ENCODE assay signal across 8 cellular contexts in the genomic region with DNA sequence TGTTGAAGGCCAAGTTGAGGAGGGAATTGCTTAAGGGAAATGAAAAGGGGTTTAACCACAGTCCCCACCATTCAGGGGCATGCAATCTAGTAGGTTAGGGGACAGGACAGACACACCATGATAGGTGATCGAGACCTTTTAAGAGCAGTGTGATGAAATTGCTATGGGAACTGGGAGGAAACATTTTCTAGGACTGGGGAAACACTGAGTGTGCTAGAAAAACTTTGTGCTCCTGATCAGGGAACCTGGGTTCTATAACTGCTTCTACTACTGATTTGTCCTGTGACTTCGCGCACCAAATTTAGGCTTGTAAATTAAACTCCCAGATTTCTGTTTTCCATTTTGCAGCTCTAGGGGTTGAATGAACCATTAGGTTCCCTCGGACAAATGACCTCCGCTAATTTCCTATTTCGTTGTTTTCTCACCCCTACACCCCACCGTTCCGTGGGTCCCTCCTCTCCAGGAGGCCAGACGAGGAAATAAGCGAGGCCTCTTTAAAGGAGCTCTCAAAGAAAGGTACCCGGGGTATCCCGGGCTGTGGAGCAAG. TPM values are rescaled to one million over a fixed set of nuclear protein-coding genes. Genes with fewer than 3 reads are reported as not detected.
A peak's percentile ranks its signal among the peaks of the same experiment; 100 is the strongest.
DNase-seq lines count a peak whose midpoint lies in the region; ATAC-seq and TF ChIP-seq lines count a peak whose summit lies in the region.

No MANE protein-coding gene starts in this region.

- H3K4me2 ChIP-seq in hepatocyte, result peak overlapping the region; percentile 93

- ATAC-seq in HG02610 (IDR thresholded peaks at IDR 0.05; ENCODE audit: unreplicated experiment) (peak; percentile 3), activated B cell treated with CpG ODN at 0.5 μM for 24 hours (ENCODE audit: low read depth) (peak; percentile 3)
- no peak for ATAC-seq in stimulated activated effector memory CD8-positive, alpha-beta T cell treated with anti-CD3 and anti-CD28 coated beads, Interleukin-12 subunit alpha, Interleukin-12 subunit beta, amount 100 ng/mL, for 72 hours

- TF ChIP-seq CTCF in activated B cell treated with CpG ODN at 0.5 μM for 24 hours (IDR thresholded peaks at IDR 0.05) (no peak), hepatocyte (IDR thresholded peaks at IDR 0.05; ENCODE audit: poor library complexity) (no peak)

- H3K4me3 Mint-ChIP-seq in activated B cell treated with CpG ODN at 0.5 μM for 24 hours, result peak overlapping the region; percentile 96
- H3K4me3 Mint-ChIP-seq in stimulated activated effector memory CD8-positive, alpha-beta T cell treated with anti-CD3 and anti-CD28 coated beads, Interleukin-12 subunit alpha, Interleukin-12 subunit beta, amount 100 ng/mL, for 72 hours, result peak overlapping the region; percentile 97

- 9% methylated on average over 12 of the region's 12 CpGs for WGBS in hepatocyte (ENCODE audit: low lambda C conversion rate, missing lambda C conversion rate)

- peaks cover 16% of the 10 kb centered on the region for H3K4me1 ChIP-seq in hepatocyte (ENCODE audit: insufficient read depth)

- peaks cover 25% of the 10 kb centered on the region for H3K4me1 Mint-ChIP-seq in activated B cell treated with CpG ODN at 0.5 μM for 24 hours
- H3K4me1 Mint-ChIP-seq in stimulated activated effector memory CD8-positive, alpha-beta T cell treated with anti-CD3 and anti-CD28 coated beads, Interleukin-12 subunit alpha, Interleukin-12 subunit beta, amount 100 ng/mL, for 72 hours, result peaks cover 45% of the 10 kb centered on the region

- H3K9me2 ChIP-seq in hepatocyte (replicated peaks; ENCODE audit: insufficient read depth), result no peaks in the 10 kb centered on the region

- peak overlapping the region; percentile 80 for H3K27ac ChIP-seq in hepatocyte

- in situ Hi-C loops in KBM-7 (cut with MboI; ENCODE audit: low pct_unique_long_range_greater_than_20kb, low sequenced_read_pairs), result no loop called here

- H3K9me3 Mint-ChIP-seq in activated B cell treated with CpG ODN at 0.5 μM for 24 hours, result no peaks in the 10 kb centered on the region
- no peaks in the 10 kb centered on the region for H3K9me3 Mint-ChIP-seq in stimulated activated effector memory CD8-positive, alpha-beta T cell treated with anti-CD3 and anti-CD28 coated beads, Interleukin-12 subunit alpha, Interleukin-12 subunit beta, amount 100 ng/mL, for 72 hours

- CTCF ChIA-PET in activated B cell treated with CpG ODN at 0.5 μM for 24 hours (lab: Charles Lee), result interaction anchor here (0.7 to 2.3 kb wide), 6 partner anchors 10 to 282 kb away, joined by 3 to 7 read pairs (median 4); a partner anchor contains a TSS

- peaks cover 8% of the 10 kb centered on the region for H3K36me3 Mint-ChIP-seq in activated B cell treated with CpG ODN at 0.5 μM for 24 hours (ENCODE audit: low read depth)
- peaks cover 22% of the 10 kb centered on the region for H3K36me3 Mint-ChIP-seq in stimulated activated effector memory CD8-positive, alpha-beta T cell treated with anti-CD3 and anti-CD28 coated beads, Interleukin-12 subunit alpha, Interleukin-12 subunit beta, amount 100 ng/mL, for 72 hours

- H3K27ac Mint-ChIP-seq in activated B cell treated with CpG ODN at 0.5 μM for 24 hours, result peak overlapping the region; percentile 95
- H3K27ac Mint-ChIP-seq in stimulated activated effector memory CD8-positive, alpha-beta T cell treated with anti-CD3 and anti-CD28 coated beads, Interleukin-12 subunit alpha, Interleukin-12 subunit beta, amount 100 ng/mL, for 72 hours, result peak overlapping the region; percentile 98

- POLR2A ChIA-PET in activated B cell treated with CpG ODN at 0.5 μM for 24 hours (lab: Charles Lee), result interaction anchor here (0.5 to 2.9 kb wide), 13 partner anchors 10 to 225 kb away, joined by 3 to 27 read pairs (median 6); a partner anchor contains a TSS

- H3K9me3 ChIP-seq in hepatocyte (ENCODE audit: low read depth), result no peaks in the 10 kb centered on the region

- intact Hi-C loops in activated B cell treated with CpG ODN at 0.5 μM for 24 hours (cut with micrococcal nuclease), result loop anchor here (1.0 to 2.0 kb wide), 4 partner anchors 9 to 300 kb away; a partner anchor contains a TSS

- peak overlapping the region; percentile 84 for H3K4me3 ChIP-seq in hepatocyte

- DNase-seq in DMS53 (lab: John Stamatoyannopoulos, UW) (peak; percentile 63), activated B cell treated with CpG ODN at 0.5 μM for 24 hours (no peak), hepatocyte (ENCODE audit: low spot score) (no peak), COLO668 (lab: John Stamatoyannopoulos, UW; ENCODE audit: unreplicated experiment) (no peak), COLO829 (ENCODE audit: low spot score) (no peak), KBM-7 (no peak)
- no peak for DNase-seq in stimulated activated effector memory CD8-positive, alpha-beta T cell treated with anti-CD3 and anti-CD28 coated beads, Interleukin-12 subunit alpha, Interleukin-12 subunit beta, amount 100 ng/mL, for 72 hours (ENCODE audit: low spot score in 2 of 2)

- H3K79me2 ChIP-seq in hepatocyte, result peaks cover 35% of the 10 kb centered on the region

- peak overlapping the region; percentile 86 for H2AFZ ChIP-seq in hepatocyte

- no peaks in the 10 kb centered on the region for H3K36me3 ChIP-seq in hepatocyte (replicated peaks; ENCODE audit: insufficient read depth, low read depth)

- H3K27me3 Mint-ChIP-seq in activated B cell treated with CpG ODN at 0.5 μM for 24 hours, result no peaks in the 10 kb centered on the region

- no peaks in the 10 kb centered on the region for H4K20me1 ChIP-seq in hepatocyte (ENCODE audit: insufficient read depth, poor library complexity, severe bottlenecking)

- H3K27me3 ChIP-seq in hepatocyte, result no peaks in the 10 kb centered on the region

RNA-seq across cellular contexts. Expression of a gene that starts 0.4 kb away (rescaled TPM):
- total RNA-seq in activated B cell treated with CpG ODN at 0.5 μM for 24 hours, result 20.1 and 25.9 TPM in 2 replicates
- total RNA-seq in hepatocyte, result 13.6 and 15.4 TPM in 2 replicates
- 9.8 and 10.1 TPM in 2 replicates for polyA plus RNA-seq in hepatocyte
